13 cellular contexts compared by ENCODE assay signal in genomic region chr13:29465741-29466293, GRCh38.
DNase-seq lines count a peak whose midpoint lies in the region; ATAC-seq, FAIRE-seq and TF ChIP-seq lines count a peak whose summit lies in the region.
"Had no signal": no experiment of that assay in that cellular context is flagged by ENCODE, and none has a peak within 500 bp of the region (broad histone marks: within the 10 kb centered on the region; RNA-seq: fewer than 3 reads in every experiment).

No MANE protein-coding gene starts in this region.

- H3K4me3 Mint-ChIP-seq in chondrocyte (ENCODE audit: unreplicated experiment), result no peak overlapping the region
- H3K4me3 Mint-ChIP-seq: activated CD8-positive, alpha-beta T cell treated with anti-CD3 and anti-CD28 coated beads, Interleukin-2, amount 10 ng/mL, durations not matched to agents 7 days and 5 days had no signal

- H3K27me3 ChIP-seq in body of pancreas, result no peaks in the 10 kb centered on the region
- H3K27me3 ChIP-seq in right cardiac atrium (ENCODE audit: control insufficient read depth, insufficient read depth), result no peaks in the 10 kb centered on the region
- H3K27me3 ChIP-seq in upper lobe of right lung, result peaks cover 6% of the 10 kb centered on the region

- H3K9me3 Mint-ChIP-seq in chondrocyte (ENCODE audit: low read depth), result no peaks in the 10 kb centered on the region

- H3K4me1 ChIP-seq in body of pancreas (no peaks in the 10 kb centered on the region), right cardiac atrium (ENCODE audit: control insufficient read depth, insufficient read depth, low read length) (peaks cover 12% of the 10 kb centered on the region), upper lobe of right lung (no peaks in the 10 kb centered on the region)

- WGBS in body of pancreas, 2 donors, result 47 to 50% methylated on average over 6 of the region's 6 CpGs
- 32% methylated on average over 6 of the region's 6 CpGs for WGBS in right cardiac atrium

- H3K4me3 ChIP-seq in body of pancreas, result no peak overlapping the region
- no peak overlapping the region for H3K4me3 ChIP-seq in right cardiac atrium (ENCODE audit: low read length)
- no peak overlapping the region for H3K4me3 ChIP-seq in upper lobe of right lung

- peaks cover 6% of the 10 kb centered on the region for H3K27me3 Mint-ChIP-seq in chondrocyte (ENCODE audit: low read depth)

- H3K9me3 ChIP-seq in body of pancreas (no peaks in the 10 kb centered on the region), right cardiac atrium (ENCODE audit: control insufficient read depth, low read length) (no peaks in the 10 kb centered on the region), upper lobe of right lung (no peaks in the 10 kb centered on the region)

- peaks cover 2% of the 10 kb centered on the region for H3K36me3 Mint-ChIP-seq in chondrocyte (ENCODE audit: low read depth)

- no peak overlapping the region for H3K27ac Mint-ChIP-seq in chondrocyte (ENCODE audit: unreplicated experiment)
- H3K27ac Mint-ChIP-seq: activated CD8-positive, alpha-beta T cell treated with anti-CD3 and anti-CD28 coated beads, Interleukin-2, amount 10 ng/mL, durations not matched to agents 7 days and 5 days had no signal

- DNase-seq in NCI-H2196 treated with DMSO at 0.1 percent for 48 hours (lab: John Stamatoyannopoulos, UW; ENCODE audit: unreplicated experiment), result peak; percentile 0
- DNase-seq in NCI-H2196 (lab: John Stamatoyannopoulos, UW; ENCODE audit: unreplicated experiment), result no peak
- DNase-seq in body of pancreas, result peak; percentile 27 to 55 (median 38)
- peak; percentile 57 to 86 (median 73) for DNase-seq in right cardiac atrium
- no peak for DNase-seq in upper lobe of right lung
- no peak for DNase-seq in SHP77 (lab: John Stamatoyannopoulos, UW)
- DNase-seq in chondrocyte (ENCODE audit: low spot score), result no peak
- no peak for DNase-seq in H54 (ENCODE audit: insufficient read length, low spot score)
- DNase-seq: activated CD8-positive, alpha-beta T cell treated with anti-CD3 and anti-CD28 coated beads, Interleukin-2, amount 10 ng/mL, durations not matched to agents 7 days and 5 days; amniotic stem cell; NCI-H226; stimulated activated CD4-positive, alpha-beta T cell treated with anti-CD3 and anti-CD28 coated beads, Interleukin-2, amount 100 ng/mL, for 24 hours had no signal

- intact Hi-C loops in body of pancreas (cut with DNase I) (no loop called here), right cardiac atrium (cut with DNase I) (no loop called here), upper lobe of right lung (cut with DNase I) (no loop called here)

- TF ChIP-seq POLR2A in body of pancreas (IDR thresholded peaks at IDR 0.05), result no peak
- no peak for TF ChIP-seq POLR2A in H54 (IDR thresholded peaks at IDR 0.05; ENCODE audit: low read depth, low read length)

- H3K4me1 Mint-ChIP-seq in chondrocyte (ENCODE audit: low read depth), result peaks cover 11% of the 10 kb centered on the region

- no peak for FAIRE-seq in H54 (lab: Jason Lieb, UNC)
- FAIRE-seq: A204.1 had no signal

- H3K36me3 ChIP-seq in body of pancreas (replicated peaks in 1 of 2; ENCODE audit: insufficient read depth in 1 of 2, low read depth in 2 of 2) (no peaks in the 10 kb centered on the region), upper lobe of right lung (no peaks in the 10 kb centered on the region)

- ATAC-seq in body of pancreas, result no peak
- peak; percentile 70 to 79 for ATAC-seq in right cardiac atrium
- peak; percentile 39 for ATAC-seq in upper lobe of right lung
- ATAC-seq: activated CD8-positive, alpha-beta T cell treated with anti-CD3 and anti-CD28 coated beads, Interleukin-2, amount 10 ng/mL, durations not matched to agents 7 days and 5 days had no signal

- no peak overlapping the region for H3K27ac ChIP-seq in body of pancreas
- peak overlapping the region; percentile 71 for H3K27ac ChIP-seq in right cardiac atrium (ENCODE audit: low read length)
- H3K27ac ChIP-seq in upper lobe of right lung, result no peak overlapping the region

- TF ChIP-seq CTCF in body of pancreas (IDR thresholded peaks at IDR 0.05), result no peak
- TF ChIP-seq CTCF in upper lobe of right lung (IDR thresholded peaks at IDR 0.05), result no peak
- no peak for TF ChIP-seq CTCF in chondrocyte (IDR thresholded peaks at IDR 0.05)

Comparison
In these comparisons a context has a peak if more than half of its experiments do, and no peak if none do; other contexts are left out.
1. DNase-seq: peak in NCI-H2196 treated with DMSO at 0.1 percent for 48 hours (single experiment), body of pancreas (4 of 4) and right cardiac atrium (3 of 3); none in NCI-H2196 (single experiment), upper lobe of right lung (single experiment), SHP77 (0 of 2), chondrocyte (single experiment) and H54 (single experiment).